9 cellular contexts compared by ENCODE assay signal in the genomic region with DNA sequence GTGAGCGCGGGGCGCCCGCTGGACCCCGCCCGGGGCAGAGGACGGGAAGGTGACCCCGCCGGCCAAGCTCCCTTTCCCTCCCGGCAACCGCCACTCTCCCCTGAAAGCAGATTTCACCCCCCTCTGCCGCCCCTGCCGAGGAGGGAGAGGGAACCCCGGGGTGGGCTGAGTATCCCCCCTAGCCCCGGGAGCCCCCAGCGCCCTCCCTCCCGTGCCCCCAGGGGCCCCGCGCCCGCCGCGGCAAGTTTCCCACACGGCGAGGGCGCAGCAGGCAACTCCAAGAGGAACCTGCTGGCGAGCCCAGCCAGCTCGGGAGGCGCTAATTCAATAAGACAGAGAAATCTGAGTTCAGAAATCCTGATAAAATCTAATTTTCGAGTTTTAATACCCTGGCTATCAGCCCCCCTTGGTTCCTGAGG. TPM values are rescaled to one million over a fixed set of nuclear protein-coding genes. Genes with fewer than 3 reads are reported as not detected.
DNase-seq lines count a peak whose midpoint lies in the region; ATAC-seq and TF ChIP-seq lines count a peak whose summit lies in the region.
"Had no signal": no experiment of that assay in that cellular context is flagged by ENCODE, and none has a peak within 500 bp of the region (broad histone marks: within the 10 kb centered on the region; RNA-seq: fewer than 3 reads in every experiment).

No MANE protein-coding gene starts in this region.

- DNase-seq in HCT116 (ENCODE audit: low read depth, low spot score) (no peak), coronary artery (ENCODE audit: low spot score) (no peak), myocyte (ENCODE audit: low read depth) (peak; percentile 22), NCI-H146 (lab: John Stamatoyannopoulos, UW) (no peak)
- DNase-seq: islet precursor cell had no signal

- no peak for TF ChIP-seq CTCF in HCT116 (IDR thresholded peaks at IDR 0.05 in 2 of 3, conservative IDR thresholded peaks at IDR 0.05 in 1 of 3; ENCODE audit: borderline replicate concordance in 1 of 3, insufficient read depth in 1 of 3, low read depth in 2 of 3, low read length in 2 of 3)
- TF ChIP-seq CTCF in coronary artery (IDR thresholded peaks at IDR 0.05): no peak

- H3K27me3 ChIP-seq in ACC112 (ENCODE audit: insufficient read depth, low read length): peaks cover 73% of the 10 kb centered on the region
- H3K27me3 ChIP-seq in HCT116 (ENCODE audit: insufficient read depth, low read length): peaks cover 13% of the 10 kb centered on the region; the same call in 1 of the 2 replicates

- RAD21 ChIA-PET in HCT116 (lab: Charles Lee; ENCODE audit: low non-redundant PET in 1 of 2, low total read pairs in 2 of 2, uncharacterized antibody in 2 of 2, unreplicated experiment in 2 of 2): interaction anchor here in 1 of 2 experiments (0.6 kb wide), 1 partner anchor 174 kb away, joined by 3 read pairs; no protein-coding TSS in a partner anchor

- H3K9me2 ChIP-seq in HCT116 (ENCODE audit: insufficient read depth): no peaks in the 10 kb centered on the region

- ATAC-seq in HCT116 (no peak), GM21390 (IDR thresholded peaks at IDR 0.05; ENCODE audit: unreplicated experiment) (no peak), GM21367 (IDR thresholded peaks at IDR 0.05; ENCODE audit: unreplicated experiment) (no peak), HG02973 (IDR thresholded peaks at IDR 0.05; ENCODE audit: unreplicated experiment) (no peak)

- BruUV-seq in HCT116 (replicated peaks; lab: Mats Ljungman, UMichigan): no TSS peak

- H3K79me2 ChIP-seq in ACC112 (ENCODE audit: control insufficient read depth, insufficient read depth, low read length, unreplicated experiment) (no peaks in the 10 kb centered on the region), HCT116 (ENCODE audit: insufficient read depth, low read length) (no peaks in the 10 kb centered on the region)

- H3K4me2 ChIP-seq in HCT116 (ENCODE audit: low read length): peak overlapping the region; percentile 89

- POLR2A ChIA-PET in HCT116 (lab: Charles Lee): no interaction called here

- peak overlapping the region; percentile 89 for H3K4me3 ChIP-seq in ACC112 (ENCODE audit: low read depth, low read length)
- peak overlapping the region in 1 of 2 experiments; percentile 66; a peak in 3 of 4 replicates for H3K4me3 ChIP-seq in HCT116 (replicated peaks in 1 of 2; ENCODE audit: low read depth in 1 of 2, low read length in 2 of 2)
- H3K4me3 ChIP-seq in coronary artery: peak overlapping the region; percentile 81

- H3K27ac ChIP-seq in ACC112 (ENCODE audit: low read depth, low read length): no peak overlapping the region
- no peak overlapping the region for H3K27ac ChIP-seq in HCT116 (ENCODE audit: low read depth, low read length)
- no peak overlapping the region for H3K27ac ChIP-seq in coronary artery

- H4K20me1 ChIP-seq in HCT116 (ENCODE audit: insufficient read depth): no peaks in the 10 kb centered on the region

- no peaks in the 10 kb centered on the region for H3K9me3 ChIP-seq in HCT116 (ENCODE audit: control insufficient read depth in 1 of 2, insufficient read depth in 1 of 2, low read depth in 1 of 2, low read length in 2 of 2)

- H3K9ac ChIP-seq in HCT116 (ENCODE audit: low read length): no peak overlapping the region

- no peak for TF ChIP-seq POLR2A in HCT116 (IDR thresholded peaks at IDR 0.05; ENCODE audit: borderline replicate concordance, extremely low read depth, insufficient read depth, insufficient read length)

- CTCF ChIA-PET in HCT116 (lab: Charles Lee): interaction anchor here (1.2 kb wide), 1 partner anchor 73 kb away, joined by 7 read pairs; no protein-coding TSS in a partner anchor

- TF ChIP-seq RAD21 in HCT116 (IDR thresholded peaks at IDR 0.05; ENCODE audit: low read depth): no peak

- intact Hi-C loops in HCT116 (cut with micrococcal nuclease): no loop called here

- H2AFZ ChIP-seq in ACC112 (ENCODE audit: low read length, unreplicated experiment) (no peak overlapping the region), HCT116 (ENCODE audit: low read depth, low read length, poor library complexity, severe bottlenecking) (no peak overlapping the region)

- H3K4me1 ChIP-seq in ACC112 (ENCODE audit: control insufficient read depth, insufficient read depth, low read length, unreplicated experiment) (peaks cover 5% of the 10 kb centered on the region), HCT116 (ENCODE audit: control insufficient read depth in 1 of 2, insufficient read depth in 2 of 2, low read length in 2 of 2) (peaks cover 2 to 17% of the 10 kb centered on the region in 2 experiments; a peak in 3 of 4 replicates)

- H3K36me3 ChIP-seq in ACC112 (ENCODE audit: insufficient read depth, low read length): no peaks in the 10 kb centered on the region
- H3K36me3 ChIP-seq in HCT116 (ENCODE audit: control insufficient read depth in 1 of 2, insufficient read depth in 2 of 2, low read length in 2 of 2): no peaks in the 10 kb centered on the region

TF ChIP-seq in HCT116, 20 proteins besides CTCF, POLR2A, EP300 and RAD21:
- no peak for TF ChIP-seq SP1 (IDR thresholded peaks at IDR 0.05; ENCODE audit: low read depth)
- TF ChIP-seq CBX3 (IDR thresholded peaks at IDR 0.05; ENCODE audit: low read depth): no peak
- TF ChIP-seq TCF7L2 (IDR thresholded peaks at IDR 0.05; ENCODE audit: borderline replicate concordance, extremely low read depth, insufficient read depth, insufficient read length): no peak
- TF ChIP-seq, protein P1, sequence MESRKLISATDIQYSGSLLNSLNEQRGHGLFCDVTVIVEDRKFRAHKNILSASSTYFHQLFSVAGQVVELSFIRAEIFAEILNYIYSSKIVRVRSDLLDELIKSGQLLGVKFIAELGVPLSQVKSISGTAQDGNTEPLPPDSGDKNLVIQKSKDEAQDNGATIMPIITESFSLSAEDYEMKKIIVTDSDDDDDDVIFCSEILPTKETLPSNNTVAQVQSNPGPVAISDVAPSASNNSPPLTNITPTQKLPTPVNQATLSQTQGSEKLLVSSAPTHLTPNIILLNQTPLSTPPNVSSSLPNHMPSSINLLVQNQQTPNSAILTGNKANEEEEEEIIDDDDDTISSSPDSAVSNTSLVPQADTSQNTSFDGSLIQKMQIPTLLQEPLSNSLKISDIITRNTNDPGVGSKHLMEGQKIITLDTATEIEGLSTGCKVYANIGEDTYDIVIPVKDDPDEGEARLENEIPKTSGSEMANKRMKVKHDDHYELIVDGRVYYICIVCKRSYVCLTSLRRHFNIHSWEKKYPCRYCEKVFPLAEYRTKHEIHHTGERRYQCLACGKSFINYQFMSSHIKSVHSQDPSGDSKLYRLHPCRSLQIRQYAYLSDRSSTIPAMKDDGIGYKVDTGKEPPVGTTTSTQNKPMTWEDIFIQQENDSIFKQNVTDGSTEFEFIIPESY (IDR thresholded peaks at IDR 0.05; ENCODE audit: extremely low read depth, insufficient replicate concordance, low read length): no peak

RNA-seq across cellular contexts. Expression of a gene that starts 1.6 kb away (rescaled TPM):
- 2.5 TPM for total RNA-seq in HCT116 (2021; ENCODE audit: unreplicated experiment)
- 0.69 and 1.1 TPM in 2 replicates for polyA plus RNA-seq in HCT116 (2012)
- total RNA-seq in myocyte: 2.0 and 4.5 TPM in 2 replicates
- 2.1 TPM for polyA plus RNA-seq in myocyte (2012)
